24 cellular contexts compared by ENCODE assay signal in genomic region chr9:77507212-77507961, GRCh38.
DNase-seq lines count a peak whose midpoint lies in the region; ATAC-seq and TF ChIP-seq lines count a peak whose summit lies in the region.
"Had no signal": no experiment of that assay in that cellular context is flagged by ENCODE, and none has a peak within 500 bp of the region (broad histone marks: within the 10 kb centered on the region; RNA-seq: fewer than 3 reads in every experiment).

No MANE protein-coding gene starts in this region.

- peak overlapping the region; percentile 80 for H3K27ac Mint-ChIP-seq in mesothelial cell of epicardium
- H3K27ac Mint-ChIP-seq: B cell; effector memory CD8-positive, alpha-beta T cell; T-helper 17 cell had no signal

- H3K4me3 Mint-ChIP-seq in mesothelial cell of epicardium: no peak overlapping the region
- H3K4me3 Mint-ChIP-seq: B cell; effector memory CD8-positive, alpha-beta T cell; T-helper 17 cell had no signal

- H3K27me3 ChIP-seq in gastroesophageal sphincter (no peaks in the 10 kb centered on the region), vagina (no peaks in the 10 kb centered on the region)
- H3K27me3 ChIP-seq: adrenal gland, transverse colon had no signal

- H3K27me3 Mint-ChIP-seq in mesothelial cell of epicardium (ENCODE audit: low read depth): no peaks in the 10 kb centered on the region

- intact Hi-C loops in vagina (cut with DNase I): no loop called here

- DNase-seq in caudate nucleus (lab: John Stamatoyannopoulos, UW) (no peak), mesothelial cell of epicardium (ENCODE audit: low spot score in 2 of 2, unreplicated experiment in 2 of 2) (no peak), vagina (ENCODE audit: extremely low spot score in 2 of 2) (no peak), NCI-H2171 (lab: John Stamatoyannopoulos, UW) (no peak)
- DNase-seq in activated CD8-positive, alpha-beta memory T cell treated with anti-CD3 and anti-CD28 coated beads for 24 hours: no peak
- DNase-seq: activated CD4-positive, alpha-beta T cell treated with anti-CD3 and anti-CD28 coated beads, Interleukin-2, amount 50 U/mL, for 1 hour; activated effector memory CD4-positive, alpha-beta T cell treated with anti-CD3 and anti-CD28 coated beads, Interleukin-2, amount 50 U/mL, for 16 hours; cerebellar nuclear complex; effector memory CD8-positive, alpha-beta T cell; H7; Kasumi-1; NCI-H1417 treated with DMSO at 0.1 percent for 48 hours; NCI-H2171 treated with DMSO at 0.1 percent for 48 hours; nucleus accumbens; SIG-M5; stimulated activated CD4-positive, alpha-beta T cell treated with anti-CD3 and anti-CD28 coated beads, Interleukin-1b, Interleukin-23, amount 100 ng/mL, for 48 hours; stimulated activated naive CD4-positive, alpha-beta T cell treated with Interleukin-2 at 50 U/mL for 16 hours; T-helper 17 cell; transverse colon had no signal

- no peaks in the 10 kb centered on the region for H3K36me3 ChIP-seq in gastroesophageal sphincter
- no peaks in the 10 kb centered on the region for H3K36me3 ChIP-seq in vagina
- H3K36me3 ChIP-seq: adrenal gland, transverse colon had no signal

- 26 to 45% methylated on average over 7 of the region's 7 CpGs for WGBS in gastroesophageal sphincter (ENCODE audit: low coverage in 1 of 2), 2 donors

- TF ChIP-seq EP300 in gastroesophageal sphincter (IDR thresholded peaks at IDR 0.05): no peak

- ATAC-seq in gastroesophageal sphincter: peak; percentile 76
- no peak for ATAC-seq in GM18868 (IDR thresholded peaks at IDR 0.05; ENCODE audit: unreplicated experiment)
- ATAC-seq: effector memory CD8-positive, alpha-beta T cell; T-helper 17 cell had no signal

- peaks cover 0 to 20% (median 0%) of the 10 kb centered on the region in 3 donors for H3K4me1 ChIP-seq in gastroesophageal sphincter
- peaks cover 12% of the 10 kb centered on the region for H3K4me1 ChIP-seq in vagina
- H3K4me1 ChIP-seq: transverse colon had no signal

- TF ChIP-seq POLR2A in gastroesophageal sphincter (IDR thresholded peaks at IDR 0.05) (no peak), vagina (IDR thresholded peaks at IDR 0.05) (no peak)

- peaks cover 55% of the 10 kb centered on the region for H3K4me1 Mint-ChIP-seq in mesothelial cell of epicardium
- H3K4me1 Mint-ChIP-seq: B cell, T-helper 17 cell had no signal

- H3K27ac ChIP-seq in caudate nucleus (ENCODE audit: low read depth, low read length): peak overlapping the region; percentile 36
- H3K27ac ChIP-seq in gastroesophageal sphincter: peak overlapping the region in 3 of 4 donors; percentile 31 to 68 (median 51)
- peak overlapping the region; percentile 48 for H3K27ac ChIP-seq in vagina
- H3K27ac ChIP-seq: VCaP had no signal

- no peaks in the 10 kb centered on the region for H3K36me3 Mint-ChIP-seq in mesothelial cell of epicardium

- TF ChIP-seq CTCF in gastroesophageal sphincter (IDR thresholded peaks at IDR 0.05): no peak
- no peak for TF ChIP-seq CTCF in mesothelial cell of epicardium (IDR thresholded peaks at IDR 0.05; ENCODE audit: unreplicated experiment)
- no peak for TF ChIP-seq CTCF in vagina (IDR thresholded peaks at IDR 0.05)

- H3K9me3 ChIP-seq in gastroesophageal sphincter (no peaks in the 10 kb centered on the region), vagina (no peaks in the 10 kb centered on the region)
- H3K9me3 ChIP-seq: adrenal gland, transverse colon had no signal

- H3K9me3 Mint-ChIP-seq in mesothelial cell of epicardium: no peaks in the 10 kb centered on the region
- H3K9me3 Mint-ChIP-seq: effector memory CD8-positive, alpha-beta T cell had no signal

- H3K4me3 ChIP-seq in gastroesophageal sphincter (no peak overlapping the region), vagina (no peak overlapping the region)
- H3K4me3 ChIP-seq: adrenal gland, transverse colon had no signal
